ENCODE assay signal across 22 cellular contexts in genomic region chr9:104301770-104302169, GRCh38.
DNase-seq lines count a peak whose midpoint lies in the region; ATAC-seq and TF ChIP-seq lines count a peak whose summit lies in the region.
"Had no signal": no experiment of that assay in that cellular context is flagged by ENCODE, and none has a peak within 500 bp of the region (broad histone marks: within the 10 kb centered on the region; RNA-seq: fewer than 3 reads in every experiment).

No MANE protein-coding gene starts in this region.

- no peak overlapping the region for H3K27ac ChIP-seq in upper lobe of right lung
- H3K27ac ChIP-seq: ovary had no signal

- no peaks in the 10 kb centered on the region for H3K9me3 ChIP-seq in upper lobe of right lung
- H3K9me3 ChIP-seq in mucosa of descending colon: no peaks in the 10 kb centered on the region
- H3K9me3 ChIP-seq: ovary had no signal

- no peaks in the 10 kb centered on the region for H3K27me3 ChIP-seq in upper lobe of right lung
- H3K27me3 ChIP-seq: ovary had no signal

- TF ChIP-seq CTCF in upper lobe of right lung (IDR thresholded peaks at IDR 0.05): no peak
- TF ChIP-seq CTCF in mucosa of descending colon (IDR thresholded peaks at IDR 0.05): no peak

- peak; percentile 3 for DNase-seq in NCI-H2196 (lab: John Stamatoyannopoulos, UW; ENCODE audit: unreplicated experiment)
- DNase-seq in NCI-H2196 treated with DMSO at 0.1 percent for 48 hours (lab: John Stamatoyannopoulos, UW; ENCODE audit: unreplicated experiment): no peak
- peak; percentile 66 for DNase-seq in NCI-H128 (lab: John Stamatoyannopoulos, UW; ENCODE audit: unreplicated experiment)
- DNase-seq in NCI-H69 (lab: John Stamatoyannopoulos, UW): peak; percentile 83
- DNase-seq in upper lobe of right lung: no peak
- no peak for DNase-seq in mucosa of descending colon
- DNase-seq in activated CD8-positive, alpha-beta memory T cell treated with anti-CD3 and anti-CD28 coated beads for 24 hours: no peak
- no peak for DNase-seq in sciatic nerve (ENCODE audit: low spot score)
- DNase-seq: Calu3; effector memory CD4-positive, alpha-beta T cell; GDM1; HFFc6; mesendoderm; naive thymus-derived CD4-positive, alpha-beta T cell; NCI-H446 treated with DMSO at 0.1 percent for 48 hours; OCI-M1; ovary; right cardiac atrium; Right ventricle myocardium superior; stimulated activated CD4-positive, alpha-beta T cell treated with anti-CD3 and anti-CD28 coated beads, Interleukin-15, amount 100 ng/mL, for 24 hours had no signal

- H3K36me3 ChIP-seq in upper lobe of right lung (no peaks in the 10 kb centered on the region), mucosa of descending colon (ENCODE audit: low read depth) (no peaks in the 10 kb centered on the region)
- H3K36me3 ChIP-seq: ovary had no signal

- ATAC-seq in upper lobe of right lung (peak; percentile 70), mucosa of descending colon (no peak), sciatic nerve (no peak)
- ATAC-seq: activated naive CD4-positive, alpha-beta T cell treated with anti-CD3 and anti-CD28 coated beads, Interleukin-2, amount 50 U/mL, for 72 hours; esophagus mucosa; naive thymus-derived CD4-positive, alpha-beta T cell; right cardiac atrium had no signal

- intact Hi-C loops in upper lobe of right lung (cut with DNase I) (no loop called here), mucosa of descending colon (cut with DNase I, micrococcal nuclease) (no loop called here), sciatic nerve (cut with DNase I) (no loop called here)

- H3K4me3 ChIP-seq in upper lobe of right lung (no peak overlapping the region), mucosa of descending colon (no peak overlapping the region)
- H3K4me3 ChIP-seq: ovary had no signal

- H3K4me1 ChIP-seq in upper lobe of right lung (no peaks in the 10 kb centered on the region), mucosa of descending colon (ENCODE audit: low read depth) (no peaks in the 10 kb centered on the region)

Comparison
In these comparisons a context has a peak if more than half of its experiments do, and no peak if none do; other contexts are left out.
1. DNase-seq: peak in NCI-H2196 (single experiment), NCI-H128 (single experiment) and NCI-H69 (single experiment); none in NCI-H2196 treated with DMSO at 0.1 percent for 48 hours (single experiment), upper lobe of right lung (single experiment), mucosa of descending colon (0 of 3), activated CD8-positive, alpha-beta memory T cell treated with anti-CD3 and anti-CD28 coated beads for 24 hours (single experiment) and sciatic nerve (single experiment).